ENCODE assay signal across 32 cellular contexts in the genomic region with DNA sequence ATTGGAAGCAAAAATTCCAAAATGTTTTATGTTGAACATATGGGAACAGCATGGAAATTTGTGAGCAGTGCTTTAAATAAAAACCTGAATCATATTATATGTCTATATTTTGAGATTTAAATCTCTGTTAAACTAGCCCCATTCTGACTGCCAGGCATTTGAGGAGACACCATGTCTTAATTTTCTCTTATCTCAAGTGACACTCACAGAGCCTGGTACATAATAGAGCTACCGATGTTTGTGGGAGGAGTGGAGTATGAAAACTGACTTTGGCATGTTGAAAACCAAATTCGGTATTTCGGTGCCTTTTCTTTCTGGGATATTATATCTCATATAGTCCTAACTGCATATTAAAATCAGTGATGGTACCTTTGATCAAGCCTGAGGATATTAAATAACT.
"Had no signal": no experiment of that assay in that cellular context is flagged by ENCODE, and none has a peak within 500 bp of the region (broad histone marks: within the 10 kb centered on the region; RNA-seq: fewer than 3 reads in every experiment).

No MANE protein-coding gene starts in this region.

- H3K4me1 ChIP-seq: adrenal gland, ascending aorta, body of pancreas, breast epithelium had no signal

- H3K4me3 ChIP-seq: adrenal gland, ascending aorta, body of pancreas, breast epithelium, cardiac muscle cell had no signal

- DNase-seq: activated effector memory CD4-positive, alpha-beta T cell treated with anti-CD3 and anti-CD28 coated beads, Interleukin-2, amount 50 U/mL, for 16 hours; activated effector memory CD4-positive, alpha-beta T cell treated with Interleukin-2 at 50 U/mL for 16 hours; activated gamma-delta T cell; activated gamma-delta T cell treated with Interleukin-2 at 50 U/mL for 16 hours; activated naive CD4-positive, alpha-beta T cell; activated naive CD4-positive, alpha-beta T cell treated with anti-CD3 and anti-CD28 coated beads for 36 hours; activated naive CD4-positive, alpha-beta T cell treated with anti-CD3 and anti-CD28 coated beads, Interleukin-2, amount 10 ng/mL, durations not matched to agents 7 days and 5 days; activated naive CD4-positive, alpha-beta T cell treated with anti-CD3 and anti-CD28 coated beads, Interleukin-2, amount 50 U/mL, for 16 hours; activated naive CD4-positive, alpha-beta T cell treated with Interleukin-2 at 50 U/mL for 16 hours; activated naive CD8-positive, alpha-beta T cell treated with anti-CD3 and anti-CD28 coated beads for 36 hours; activated naive CD8-positive, alpha-beta T cell treated with anti-CD3 and anti-CD28 coated beads, Interleukin-2, amount 10 ng/mL, durations not matched to agents 7 days and 5 days; activated naive CD8-positive, alpha-beta T cell treated with anti-CD3 and anti-CD28 coated beads, Interleukin-2, amount 50 U/mL, for 24 hours; activated T-cell treated with anti-CD3 and anti-CD28 coated beads, Interleukin-2, amount 50 U/mL, for 1 hour; activated T-cell treated with anti-CD3 and anti-CD28 coated beads, Interleukin-2, amount 50 U/mL, for 24 hours; activated T-cell treated with anti-CD3 and anti-CD28 coated beads, Interleukin-2, amount 50 U/mL, for 4 hours; activated T-cell treated with anti-CD3 and anti-CD28 coated beads, Interleukin-2, amount 50 U/mL, for 48 hours; activated T-cell treated with anti-CD3 and anti-CD28 coated beads, Interleukin-2, amount 50 U/mL, for 72 hours; adrenal gland; amniotic stem cell; amygdala; anterior cingulate cortex; aorta; body of pancreas; brain microvascular endothelial cell; caudate nucleus; central memory CD4-positive, alpha-beta T cell; cerebellar nuclear complex had no signal

- H3K36me3 ChIP-seq: adrenal gland, ascending aorta, brain microvascular endothelial cell, breast epithelium, cardiac muscle cell had no signal

- ATAC-seq: activated naive CD4-positive, alpha-beta T cell treated with anti-CD3 and anti-CD28 coated beads, Interleukin-2, amount 50 U/mL, for 72 hours; activated naive CD8-positive, alpha-beta T cell treated with anti-CD3 and anti-CD28 coated beads, Interleukin-2, amount 50 U/mL, for 24 hours; activated T-cell treated with anti-CD3 and anti-CD28 coated beads, Interleukin-2, amount 50 U/mL, for 4 hours; activated T-cell treated with anti-CD3 and anti-CD28 coated beads, Interleukin-2, amount 50 U/mL, for 72 hours; activated T-helper 17 cell treated with anti-CD3 and anti-CD28 coated beads, Interleukin-2, amount 50 U/mL, for 72 hours; body of pancreas had no signal

- H3K9me3 ChIP-seq: adrenal gland, ascending aorta, body of pancreas, breast epithelium had no signal

- H3K27me3 ChIP-seq: adrenal gland, ascending aorta, body of pancreas, brain microvascular endothelial cell, breast epithelium, cardiac muscle cell had no signal

- H3K27ac ChIP-seq: adrenal gland, ascending aorta, body of pancreas, brain microvascular endothelial cell, breast epithelium, cardiac muscle cell had no signal
